1 cellular context compared by ENCODE assay signal in the genomic region with DNA sequence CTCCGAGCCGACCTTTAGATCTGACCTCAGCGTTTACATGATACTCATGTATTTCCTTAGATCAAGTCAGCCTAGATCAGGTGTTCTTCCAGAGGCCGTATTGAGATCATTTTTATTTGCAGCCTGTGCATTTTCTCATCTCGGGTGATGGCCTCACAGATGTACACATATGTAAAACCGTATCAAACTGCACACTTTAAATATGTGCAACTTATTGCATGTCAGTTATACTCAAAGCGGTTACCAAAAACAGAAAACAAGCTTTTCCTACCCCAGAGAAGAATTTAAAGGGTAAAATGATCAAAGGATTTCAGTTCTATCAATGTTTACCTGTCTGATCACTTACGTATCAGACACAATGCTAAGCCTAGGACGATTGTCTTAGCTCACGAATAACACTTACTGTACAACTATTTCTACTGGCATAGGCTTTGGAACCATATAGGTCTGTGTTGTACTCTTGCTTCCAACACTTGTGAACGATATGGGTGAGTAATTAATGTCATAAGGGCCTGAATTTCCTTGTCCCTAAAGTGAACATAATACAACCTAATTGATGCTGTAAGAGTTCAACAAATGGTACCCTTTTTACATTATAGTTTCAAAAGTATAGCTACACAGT.
TF ChIP-seq lines count a peak whose summit lies in the region.

No MANE protein-coding gene starts in this region.

TF ChIP-seq in GM12878, 131 proteins besides CTCF, POLR2A, EP300 and RAD21:
- TF ChIP-seq KAT2A (conservative IDR thresholded peaks at IDR 0.05; ENCODE audit: control insufficient read depth, low read depth, low read length) (no peak), HCFC1 (IDR thresholded peaks at IDR 0.05; ENCODE audit: low read length) (no peak), ETV6 (conservative IDR thresholded peaks at IDR 0.05 in 1 of 2, IDR thresholded peaks at IDR 0.05 in 1 of 2; ENCODE audit: borderline replicate concordance in 1 of 2, low read depth in 1 of 2) (no peak), ZNF207 (IDR thresholded peaks at IDR 0.05; ENCODE audit: borderline replicate concordance) (no peak), RB1 (IDR thresholded peaks at IDR 0.05; ENCODE audit: borderline replicate concordance) (no peak), NRF1 (conservative IDR thresholded peaks at IDR 0.05; ENCODE audit: low read depth, low read length) (no peak), ZSCAN29 (IDR thresholded peaks at IDR 0.05) (no peak), NFYA (IDR thresholded peaks at IDR 0.05; ENCODE audit: borderline replicate concordance, low read depth, low read length) (no peak), ZNF274 (IDR thresholded peaks at IDR 0.05; ENCODE audit: insufficient read depth, insufficient read length) (no peak)
- TF ChIP-seq, protein P1, sequence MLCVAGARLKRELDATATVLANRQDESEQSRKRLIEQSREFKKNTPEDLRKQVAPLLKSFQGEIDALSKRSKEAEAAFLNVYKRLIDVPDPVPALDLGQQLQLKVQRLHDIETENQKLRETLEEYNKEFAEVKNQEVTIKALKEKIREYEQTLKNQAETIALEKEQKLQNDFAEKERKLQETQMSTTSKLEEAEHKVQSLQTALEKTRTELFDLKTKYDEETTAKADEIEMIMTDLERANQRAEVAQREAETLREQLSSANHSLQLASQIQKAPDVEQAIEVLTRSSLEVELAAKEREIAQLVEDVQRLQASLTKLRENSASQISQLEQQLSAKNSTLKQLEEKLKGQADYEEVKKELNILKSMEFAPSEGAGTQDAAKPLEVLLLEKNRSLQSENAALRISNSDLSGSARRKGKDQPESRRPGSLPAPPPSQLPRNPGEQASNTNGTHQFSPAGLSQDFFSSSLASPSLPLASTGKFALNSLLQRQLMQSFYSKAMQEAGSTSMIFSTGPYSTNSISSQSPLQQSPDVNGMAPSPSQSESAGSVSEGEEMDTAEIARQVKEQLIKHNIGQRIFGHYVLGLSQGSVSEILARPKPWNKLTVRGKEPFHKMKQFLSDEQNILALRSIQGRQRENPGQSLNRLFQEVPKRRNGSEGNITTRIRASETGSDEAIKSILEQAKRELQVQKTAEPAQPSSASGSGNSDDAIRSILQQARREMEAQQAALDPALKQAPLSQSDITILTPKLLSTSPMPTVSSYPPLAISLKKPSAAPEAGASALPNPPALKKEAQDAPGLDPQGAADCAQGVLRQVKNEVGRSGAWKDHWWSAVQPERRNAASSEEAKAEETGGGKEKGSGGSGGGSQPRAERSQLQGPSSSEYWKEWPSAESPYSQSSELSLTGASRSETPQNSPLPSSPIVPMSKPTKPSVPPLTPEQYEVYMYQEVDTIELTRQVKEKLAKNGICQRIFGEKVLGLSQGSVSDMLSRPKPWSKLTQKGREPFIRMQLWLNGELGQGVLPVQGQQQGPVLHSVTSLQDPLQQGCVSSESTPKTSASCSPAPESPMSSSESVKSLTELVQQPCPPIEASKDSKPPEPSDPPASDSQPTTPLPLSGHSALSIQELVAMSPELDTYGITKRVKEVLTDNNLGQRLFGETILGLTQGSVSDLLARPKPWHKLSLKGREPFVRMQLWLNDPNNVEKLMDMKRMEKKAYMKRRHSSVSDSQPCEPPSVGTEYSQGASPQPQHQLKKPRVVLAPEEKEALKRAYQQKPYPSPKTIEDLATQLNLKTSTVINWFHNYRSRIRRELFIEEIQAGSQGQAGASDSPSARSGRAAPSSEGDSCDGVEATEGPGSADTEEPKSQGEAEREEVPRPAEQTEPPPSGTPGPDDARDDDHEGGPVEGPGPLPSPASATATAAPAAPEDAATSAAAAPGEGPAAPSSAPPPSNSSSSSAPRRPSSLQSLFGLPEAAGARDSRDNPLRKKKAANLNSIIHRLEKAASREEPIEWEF (IDR thresholded peaks at IDR 0.05; ENCODE audit: insufficient replicate concordance, low read depth, low read length): no peak
- TF ChIP-seq, protein P2, sequence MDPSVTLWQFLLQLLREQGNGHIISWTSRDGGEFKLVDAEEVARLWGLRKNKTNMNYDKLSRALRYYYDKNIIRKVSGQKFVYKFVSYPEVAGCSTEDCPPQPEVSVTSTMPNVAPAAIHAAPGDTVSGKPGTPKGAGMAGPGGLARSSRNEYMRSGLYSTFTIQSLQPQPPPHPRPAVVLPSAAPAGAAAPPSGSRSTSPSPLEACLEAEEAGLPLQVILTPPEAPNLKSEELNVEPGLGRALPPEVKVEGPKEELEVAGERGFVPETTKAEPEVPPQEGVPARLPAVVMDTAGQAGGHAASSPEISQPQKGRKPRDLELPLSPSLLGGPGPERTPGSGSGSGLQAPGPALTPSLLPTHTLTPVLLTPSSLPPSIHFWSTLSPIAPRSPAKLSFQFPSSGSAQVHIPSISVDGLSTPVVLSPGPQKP (IDR thresholded peaks at IDR 0.05; ENCODE audit: low read depth, low read length): no peak
- TF ChIP-seq, protein P3, sequence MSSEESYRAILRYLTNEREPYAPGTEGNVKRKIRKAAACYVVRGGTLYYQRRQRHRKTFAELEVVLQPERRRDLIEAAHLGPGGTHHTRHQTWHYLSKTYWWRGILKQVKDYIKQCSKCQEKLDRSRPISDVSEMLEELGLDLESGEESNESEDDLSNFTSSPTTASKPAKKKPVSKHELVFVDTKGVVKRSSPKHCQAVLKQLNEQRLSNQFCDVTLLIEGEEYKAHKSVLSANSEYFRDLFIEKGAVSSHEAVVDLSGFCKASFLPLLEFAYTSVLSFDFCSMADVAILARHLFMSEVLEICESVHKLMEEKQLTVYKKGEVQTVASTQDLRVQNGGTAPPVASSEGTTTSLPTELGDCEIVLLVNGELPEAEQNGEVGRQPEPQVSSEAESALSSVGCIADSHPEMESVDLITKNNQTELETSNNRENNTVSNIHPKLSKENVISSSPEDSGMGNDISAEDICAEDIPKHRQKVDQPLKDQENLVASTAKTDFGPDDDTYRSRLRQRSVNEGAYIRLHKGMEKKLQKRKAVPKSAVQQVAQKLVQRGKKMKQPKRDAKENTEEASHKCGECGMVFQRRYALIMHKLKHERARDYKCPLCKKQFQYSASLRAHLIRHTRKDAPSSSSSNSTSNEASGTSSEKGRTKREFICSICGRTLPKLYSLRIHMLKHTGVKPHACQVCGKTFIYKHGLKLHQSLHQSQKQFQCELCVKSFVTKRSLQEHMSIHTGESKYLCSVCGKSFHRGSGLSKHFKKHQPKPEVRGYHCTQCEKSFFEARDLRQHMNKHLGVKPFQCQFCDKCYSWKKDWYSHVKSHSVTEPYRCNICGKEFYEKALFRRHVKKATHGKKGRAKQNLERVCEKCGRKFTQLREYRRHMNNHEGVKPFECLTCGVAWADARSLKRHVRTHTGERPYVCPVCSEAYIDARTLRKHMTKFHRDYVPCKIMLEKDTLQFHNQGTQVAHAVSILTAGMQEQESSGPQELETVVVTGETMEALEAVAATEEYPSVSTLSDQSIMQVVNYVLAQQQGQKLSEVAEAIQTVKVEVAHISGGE (CRISPR knock-in tag; IDR thresholded peaks at IDR 0.05): no peak
- TF ChIP-seq, protein P4, sequence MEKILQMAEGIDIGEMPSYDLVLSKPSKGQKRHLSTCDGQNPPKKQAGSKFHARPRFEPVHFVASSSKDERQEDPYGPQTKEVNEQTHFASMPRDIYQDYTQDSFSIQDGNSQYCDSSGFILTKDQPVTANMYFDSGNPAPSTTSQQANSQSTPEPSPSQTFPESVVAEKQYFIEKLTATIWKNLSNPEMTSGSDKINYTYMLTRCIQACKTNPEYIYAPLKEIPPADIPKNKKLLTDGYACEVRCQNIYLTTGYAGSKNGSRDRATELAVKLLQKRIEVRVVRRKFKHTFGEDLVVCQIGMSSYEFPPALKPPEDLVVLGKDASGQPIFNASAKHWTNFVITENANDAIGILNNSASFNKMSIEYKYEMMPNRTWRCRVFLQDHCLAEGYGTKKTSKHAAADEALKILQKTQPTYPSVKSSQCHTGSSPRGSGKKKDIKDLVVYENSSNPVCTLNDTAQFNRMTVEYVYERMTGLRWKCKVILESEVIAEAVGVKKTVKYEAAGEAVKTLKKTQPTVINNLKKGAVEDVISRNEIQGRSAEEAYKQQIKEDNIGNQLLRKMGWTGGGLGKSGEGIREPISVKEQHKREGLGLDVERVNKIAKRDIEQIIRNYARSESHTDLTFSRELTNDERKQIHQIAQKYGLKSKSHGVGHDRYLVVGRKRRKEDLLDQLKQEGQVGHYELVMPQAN (conservative IDR thresholded peaks at IDR 0.05): no peak
- TF ChIP-seq, protein P5, sequence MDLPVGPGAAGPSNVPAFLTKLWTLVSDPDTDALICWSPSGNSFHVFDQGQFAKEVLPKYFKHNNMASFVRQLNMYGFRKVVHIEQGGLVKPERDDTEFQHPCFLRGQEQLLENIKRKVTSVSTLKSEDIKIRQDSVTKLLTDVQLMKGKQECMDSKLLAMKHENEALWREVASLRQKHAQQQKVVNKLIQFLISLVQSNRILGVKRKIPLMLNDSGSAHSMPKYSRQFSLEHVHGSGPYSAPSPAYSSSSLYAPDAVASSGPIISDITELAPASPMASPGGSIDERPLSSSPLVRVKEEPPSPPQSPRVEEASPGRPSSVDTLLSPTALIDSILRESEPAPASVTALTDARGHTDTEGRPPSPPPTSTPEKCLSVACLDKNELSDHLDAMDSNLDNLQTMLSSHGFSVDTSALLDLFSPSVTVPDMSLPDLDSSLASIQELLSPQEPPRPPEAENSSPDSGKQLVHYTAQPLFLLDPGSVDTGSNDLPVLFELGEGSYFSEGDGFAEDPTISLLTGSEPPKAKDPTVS (IDR thresholded peaks at IDR 0.05; ENCODE audit: low read depth, low read length): no peak
TF ChIP-seq in GM12878: peak in this region for 0.
